Comparison of ENCODE assay signal across 8 cellular contexts in the genomic region with DNA sequence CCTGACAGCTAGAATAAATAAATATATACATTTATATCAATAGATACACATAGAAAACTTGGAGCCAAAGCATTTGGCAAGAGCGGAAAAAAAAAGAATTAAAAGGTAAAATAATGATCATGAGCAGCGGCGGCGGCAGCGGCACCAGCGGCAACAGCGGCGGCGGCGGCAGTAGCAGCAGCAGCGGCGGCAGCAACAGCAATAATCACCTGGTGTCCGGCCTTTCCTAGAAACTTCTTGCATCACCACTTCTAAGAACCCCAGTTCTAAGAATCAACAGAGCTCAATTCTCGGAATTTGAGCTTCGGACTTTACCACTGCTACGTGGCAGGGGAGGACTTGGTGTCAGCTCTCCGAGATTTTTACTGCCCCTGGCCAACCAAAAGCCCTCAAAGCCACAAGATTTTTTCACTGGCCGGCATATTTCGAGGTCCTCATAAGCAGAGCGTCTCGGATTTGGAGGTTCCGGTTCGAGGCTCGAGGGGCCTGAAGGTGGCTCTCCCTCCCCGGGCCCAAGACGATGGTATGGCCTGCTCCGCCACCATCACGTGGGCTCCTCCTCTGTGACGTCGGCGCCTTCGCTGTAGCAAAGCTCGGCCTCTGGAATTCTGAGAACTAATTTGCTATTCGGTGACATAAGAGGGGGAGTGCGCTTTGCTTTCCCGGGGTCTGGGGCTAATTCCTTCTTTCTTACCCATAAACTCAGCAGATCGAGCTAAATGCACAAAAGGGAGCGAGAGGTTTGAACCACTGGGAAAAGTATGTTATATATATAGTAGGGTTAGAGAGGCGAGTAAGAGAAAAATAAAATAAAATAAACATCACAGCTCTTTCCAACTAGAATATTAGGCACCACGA. TPM values are rescaled to one million over a fixed set of nuclear protein-coding genes. Genes with fewer than 3 reads are reported as not detected.
DNase-seq lines count a peak whose midpoint lies in the region; ATAC-seq and TF ChIP-seq lines count a peak whose summit lies in the region.

Gene BCL6 (minus strand): TSS at position 268 of the 858 bp plus-strand sequence. CDS start 11,775 bp downstream, outside the sequence.

- peaks cover 14% of the 10 kb centered on the region for H3K27me3 Mint-ChIP-seq in IgD-negative memory B cell
- H3K27me3 Mint-ChIP-seq in endothelial cell (ENCODE audit: unreplicated experiment): peaks cover 3% of the 10 kb centered on the region

- H3K27ac ChIP-seq in OCI-LY7 (ENCODE audit: low read depth, low read length, poor library complexity, severe bottlenecking): peak within 1 kb of the TSS; percentile 90
- peak within 1 kb of the TSS; percentile 100 for H3K27ac ChIP-seq in mesodermal cell (ENCODE audit: low read depth, low read length, severe bottlenecking)

- H3K4me1 Mint-ChIP-seq in IgD-negative memory B cell: peaks cover 44 to 66% (median 59%) of the 10 kb centered on the region in 3 donors
- H3K4me1 Mint-ChIP-seq in endothelial cell (ENCODE audit: unreplicated experiment): peaks cover 37% of the 10 kb centered on the region

- DNase-seq in COR-L47 (lab: John Stamatoyannopoulos, UW) (peak; percentile 57), OCI-LY7 (ENCODE audit: low spot score) (peak; percentile 98), activated T-cell treated with anti-CD3 and anti-CD28 coated beads for 1 hour (ENCODE audit: low read depth) (peak; percentile 66), endothelial cell (ENCODE audit: low spot score) (peak; percentile 80)
- DNase-seq in stimulated activated CD8-positive, alpha-beta memory T cell treated with anti-CD3 and anti-CD28 coated beads, Interleukin-15, amount 100 ng/mL, for 4 hours (ENCODE audit: low read depth in 2 of 2): peak; percentile 74 to 81

- CTCF ChIA-PET in OCI-LY7 (lab: Charles Lee; ENCODE audit: unreplicated experiment): interaction anchor here (0.6 to 1.3 kb wide), 4 partner anchors 201 to 765 kb away, joined by 3 to 5 read pairs (median 3); no protein-coding TSS in a partner anchor

- H3K4me3 Mint-ChIP-seq in IgD-negative memory B cell (peak within 1 kb of the TSS; percentile 88 to 99 (median 92)), endothelial cell (ENCODE audit: unreplicated experiment) (peak within 1 kb of the TSS; percentile 93)

- H2AFZ ChIP-seq in OCI-LY7 (ENCODE audit: low read length): no peak within 1 kb of the TSS

- H3K9me3 ChIP-seq in OCI-LY7 (ENCODE audit: low read length) (no peaks in the 10 kb centered on the region), mesodermal cell (ENCODE audit: control insufficient read depth, low read length) (no peaks in the 10 kb centered on the region)

- intact Hi-C loops in OCI-LY7 (cut with micrococcal nuclease; ENCODE audit: unreplicated experiment): loop anchor here (1.0 kb wide), 2 partner anchors 224 to 497 kb away; no protein-coding TSS in a partner anchor

- no TSS peak for BruUV-seq in OCI-LY7 (replicated peaks; lab: Mats Ljungman, UMichigan)

- TF ChIP-seq CTCF in OCI-LY7 (conservative IDR thresholded peaks at IDR 0.05; ENCODE audit: low read length) (no peak), endothelial cell (IDR thresholded peaks at IDR 0.05; ENCODE audit: unreplicated experiment) (no peak)

- no peaks in the 10 kb centered on the region for H3K9me2 ChIP-seq in OCI-LY7 (ENCODE audit: insufficient read depth, low read length)

- H4K20me1 ChIP-seq in OCI-LY7 (ENCODE audit: insufficient read depth, low read length): no peaks in the 10 kb centered on the region; the same call in 1 of the 2 replicates

- H3K36me3 ChIP-seq in OCI-LY7 (ENCODE audit: insufficient read depth, low read length) (peaks cover 45% of the 10 kb centered on the region), mesodermal cell (ENCODE audit: control insufficient read depth, insufficient read depth, low read length) (no peaks in the 10 kb centered on the region)

- H3K79me2 ChIP-seq in OCI-LY7 (ENCODE audit: insufficient read depth, low read depth, low read length): peaks cover 69% of the 10 kb centered on the region

- H3K27ac Mint-ChIP-seq in IgD-negative memory B cell (peak within 1 kb of the TSS; percentile 96 to 98 (median 98)), endothelial cell (ENCODE audit: unreplicated experiment) (peak within 1 kb of the TSS; percentile 99)

- POLR2A ChIA-PET in OCI-LY7 (lab: Charles Lee): interaction anchor here (0.5 to 13.4 kb wide), 41 partner anchors 10 to 1210 kb away, joined by 3 to 531 read pairs (median 4); no protein-coding TSS in a partner anchor

- H3K4me3 ChIP-seq in OCI-LY7 (ENCODE audit: low read depth, low read length, poor library complexity, severe bottlenecking) (peak within 1 kb of the TSS; percentile 86), mesodermal cell (ENCODE audit: extremely low read depth, insufficient read depth, low read length, poor library complexity, severe bottlenecking) (peak within 1 kb of the TSS; percentile 66)

- peaks cover 39% of the 10 kb centered on the region for H3K4me1 ChIP-seq in OCI-LY7 (ENCODE audit: insufficient read depth, low read length, poor library complexity, severe bottlenecking)
- peaks cover 26% of the 10 kb centered on the region for H3K4me1 ChIP-seq in mesodermal cell (ENCODE audit: control insufficient read depth, insufficient read depth, low read length, poor library complexity, severe bottlenecking)

- H3K9me3 Mint-ChIP-seq in IgD-negative memory B cell: no peaks in the 10 kb centered on the region
- H3K9me3 Mint-ChIP-seq in endothelial cell (ENCODE audit: unreplicated experiment): no peaks in the 10 kb centered on the region

- peak within 1 kb of the TSS; percentile 93 for H3K4me2 ChIP-seq in OCI-LY7 (ENCODE audit: low read length)

- peak; percentile 74 for ATAC-seq in GM21529 (IDR thresholded peaks at IDR 0.05; ENCODE audit: unreplicated experiment)

- H3K36me3 Mint-ChIP-seq in IgD-negative memory B cell: no peaks in the 10 kb centered on the region
- H3K36me3 Mint-ChIP-seq in endothelial cell (ENCODE audit: low read depth, unreplicated experiment): no peaks in the 10 kb centered on the region

- WGBS in mesodermal cell (ENCODE audit: insufficient coverage in 2 of 2), 2 experiments: 0% methylated on average over 17 to 24 of the region's 40 CpGs

RNA-seq across cellular contexts. Expression of gene BCL6, which starts in this region (rescaled TPM):
- polyA plus RNA-seq in IgD-negative memory B cell: 3.1 TPM
- total RNA-seq in OCI-LY7 (2014; rRNA removed; shearing (Covaris generic)): 62.4 and 65.6 TPM in 2 replicates
- total RNA-seq in OCI-LY7 (2022): 251 and 256 TPM in 2 replicates
- total RNA-seq in endothelial cell (ENCODE audit: unreplicated experiment): 7.6 TPM
- 25.4 TPM for polyA plus RNA-seq in mesodermal cell (2013, experiment 1 of 2)
- 18.0 TPM for polyA plus RNA-seq in mesodermal cell (2013, experiment 2 of 2)

Comparison
In these comparisons a context has a peak if more than half of its experiments do, and no peak if none do; other contexts are left out.
1. Peak in every context shown above with its lines: DNase-seq, ATAC-seq, H3K4me3 ChIP-seq and H3K27ac ChIP-seq.